In genomic region chr11:78587446-78587845, GRCh38 we compare ENCODE assay signal across 22 cellular contexts. TPM values are rescaled to one million over a fixed set of nuclear protein-coding genes. Genes with fewer than 3 reads are reported as not detected.
A peak's percentile ranks its signal among the peaks of the same experiment; 100 is the strongest.
DNase-seq lines count a peak whose midpoint lies in the region; ATAC-seq, FAIRE-seq and TF ChIP-seq lines count a peak whose summit lies in the region.
"Had no signal": no experiment of that assay in that cellular context is flagged by ENCODE, and none has a peak within 500 bp of the region (broad histone marks: within the 10 kb centered on the region; RNA-seq: fewer than 3 reads in every experiment).

No MANE protein-coding gene starts in this region.

- no peak overlapping the region for H3K4me3 ChIP-seq in HepG2 (replicated peaks in 1 of 3; ENCODE audit: insufficient read depth in 1 of 3, low read depth in 2 of 3, low read length in 3 of 3)
- no peak overlapping the region for H3K4me3 ChIP-seq in right lobe of liver
- H3K4me3 ChIP-seq in GM23338, result no peak overlapping the region
- H3K4me3 ChIP-seq in naive thymus-derived CD4-positive, alpha-beta T cell (ENCODE audit: low read length), result no peak overlapping the region
- H3K4me3 ChIP-seq: BLaER1, HAP-1 had no signal

- H3K9me3 ChIP-seq in HepG2 (ENCODE audit: low read length), result peaks cover 22% of the 10 kb centered on the region
- H3K9me3 ChIP-seq in right lobe of liver, result peaks cover 0 to 8% (median 2%) of the 10 kb centered on the region in 4 donors
- H3K9me3 ChIP-seq in naive thymus-derived CD4-positive, alpha-beta T cell (ENCODE audit: control insufficient read depth in 2 of 3, low read length in 3 of 3), result peaks cover 0 to 22% (median 0%) of the 10 kb centered on the region in 3 experiments

- TF ChIP-seq RAD21 in HepG2 (CRISPR knock-in tag; IDR thresholded peaks at IDR 0.05), result no peak

- CTCF ChIA-PET in HepG2 (lab: Yijun Ruan, JAX; ENCODE audit: low intra/inter-chr PET ratio, low total read pairs), result no interaction called here
- CTCF ChIA-PET in naive thymus-derived CD4-positive, alpha-beta T cell (lab: Charles Lee), result no interaction called here

- TF ChIP-seq POLR2A in HepG2 (IDR thresholded peaks at IDR 0.05; ENCODE audit: insufficient read depth in 1 of 2, low read depth in 2 of 2, low read length in 2 of 2), result no peak
- no peak for TF ChIP-seq POLR2A in right lobe of liver (IDR thresholded peaks at IDR 0.05)

- no peak overlapping the region for H3K27ac ChIP-seq in HepG2 (ENCODE audit: extremely low read length, insufficient read depth, low read length)
- H3K27ac ChIP-seq in right lobe of liver, result no peak overlapping the region
- H3K27ac ChIP-seq in GM23338 (ENCODE audit: low read depth), result no peak overlapping the region
- no peak overlapping the region for H3K27ac ChIP-seq in naive thymus-derived CD4-positive, alpha-beta T cell (ENCODE audit: low read depth, low read length)
- H3K27ac ChIP-seq: BLaER1, C4-2B had no signal

- no peaks in the 10 kb centered on the region for H3K27me3 ChIP-seq in HepG2 (ENCODE audit: control insufficient read depth in 1 of 2, insufficient read depth in 2 of 2, low read length in 2 of 2)
- H3K27me3 ChIP-seq in right lobe of liver, result no peaks in the 10 kb centered on the region
- H3K27me3 ChIP-seq in GM23338 (ENCODE audit: insufficient read depth), result no peaks in the 10 kb centered on the region
- no peaks in the 10 kb centered on the region for H3K27me3 ChIP-seq in naive thymus-derived CD4-positive, alpha-beta T cell (ENCODE audit: control insufficient read depth in 2 of 2, insufficient read depth in 2 of 2, low read length in 2 of 2)
- H3K27me3 ChIP-seq: BLaER1 had no signal

- H3K9me2 ChIP-seq in GM23338 (ENCODE audit: insufficient read depth), result no peaks in the 10 kb centered on the region

- TF ChIP-seq CTCF in HepG2 (CRISPR knock-in tag; IDR thresholded peaks at IDR 0.05) (no peak), right lobe of liver (IDR thresholded peaks at IDR 0.05) (no peak), GM23338 (conservative IDR thresholded peaks at IDR 0.05; ENCODE audit: low read depth in 2 of 2) (no peak)

- no peak overlapping the region for H3K4me3 Mint-ChIP-seq in GM23338
- H3K4me3 Mint-ChIP-seq in naive thymus-derived CD4-positive, alpha-beta T cell, result no peak overlapping the region
- H3K4me3 Mint-ChIP-seq: B cell; CD4-positive, CD25-positive, alpha-beta regulatory T cell; CD8-positive, alpha-beta T cell; HFFc6 had no signal

- peaks cover 17% of the 10 kb centered on the region for H3K9me3 Mint-ChIP-seq in GM23338
- peaks cover 0 to 24% (median 12%) of the 10 kb centered on the region in 11 donors for H3K9me3 Mint-ChIP-seq in naive thymus-derived CD4-positive, alpha-beta T cell

- peaks cover 5% of the 10 kb centered on the region; the same call in 1 of the 2 replicates for H3K4me1 ChIP-seq in HepG2 (ENCODE audit: insufficient read depth, low read length)
- H3K4me1 ChIP-seq in right lobe of liver, result no peaks in the 10 kb centered on the region
- no peaks in the 10 kb centered on the region for H3K4me1 ChIP-seq in GM23338 (ENCODE audit: insufficient read depth)
- no peaks in the 10 kb centered on the region for H3K4me1 ChIP-seq in naive thymus-derived CD4-positive, alpha-beta T cell (ENCODE audit: control insufficient read depth in 2 of 2, insufficient read depth in 2 of 2, low read length in 2 of 2)
- H3K4me1 ChIP-seq: BLaER1, HAP-1 had no signal

- H3K4me2 ChIP-seq in HepG2 (ENCODE audit: low read depth, low read length) (no peak overlapping the region), GM23338 (no peak overlapping the region)
- H3K4me2 ChIP-seq: BLaER1 had no signal

- in situ Hi-C loops in HepG2 (cut with HindIII; ENCODE audit: extremely low pct_ligation_motif_present, low pct_unique_long_range_greater_than_20kb), result no loop called here

- H3K9ac ChIP-seq in HepG2 (ENCODE audit: insufficient read depth, low read depth, low read length), result no peak overlapping the region
- H3K9ac ChIP-seq: BLaER1 had no signal

- peaks cover 7% of the 10 kb centered on the region; the same call in 2 of the 3 replicates for H3K36me3 Mint-ChIP-seq in GM23338 (ENCODE audit: low read depth)
- H3K36me3 Mint-ChIP-seq in naive thymus-derived CD4-positive, alpha-beta T cell, result peaks cover 0 to 14% (median 7%) of the 10 kb centered on the region in 5 donors

- no peak for FAIRE-seq in HepG2 (lab: Jason Lieb, UNC)
- FAIRE-seq: GM12891, GM18507, H54 had no signal

- no peak for DNase-seq in HepG2 (ENCODE audit: low spot score)
- DNase-seq in right lobe of liver, result no peak
- DNase-seq in GM23338 (ENCODE audit: low spot score), result no peak
- DNase-seq in foreskin melanocyte, result peak; percentile 92
- DNase-seq in NCI-H2081 treated with DMSO at 0.1 percent for 48 hours (lab: John Stamatoyannopoulos, UW), result no peak
- DNase-seq in naive thymus-derived CD4-positive, alpha-beta T cell, result no peak
- DNase-seq: Calu3; CD4-positive, CD25-positive, alpha-beta regulatory T cell; CD8-positive, alpha-beta T cell; DMS53; DMS79 treated with DMSO at 0.1 percent for 48 hours; GF-D8; GOT3; HFFc6 had no signal

- H3K79me2 ChIP-seq in HepG2 (ENCODE audit: insufficient read depth, low read length), result no peaks in the 10 kb centered on the region
- H3K79me2 ChIP-seq in GM23338 (replicated peaks; ENCODE audit: insufficient read depth), result no peaks in the 10 kb centered on the region

- no peaks in the 10 kb centered on the region for H3K36me3 ChIP-seq in HepG2 (replicated peaks in 1 of 2; ENCODE audit: control insufficient read depth in 1 of 2, insufficient read depth in 2 of 2, low read length in 2 of 2)
- H3K36me3 ChIP-seq in right lobe of liver, result no peaks in the 10 kb centered on the region
- no peaks in the 10 kb centered on the region for H3K36me3 ChIP-seq in GM23338 (ENCODE audit: insufficient read depth)
- no peaks in the 10 kb centered on the region for H3K36me3 ChIP-seq in naive thymus-derived CD4-positive, alpha-beta T cell (ENCODE audit: control insufficient read depth in 2 of 3, insufficient read depth in 3 of 3, low read length in 3 of 3)
- H3K36me3 ChIP-seq: BLaER1, HAP-1 had no signal

- no peak overlapping the region for H3K27ac Mint-ChIP-seq in GM23338
- no peak overlapping the region for H3K27ac Mint-ChIP-seq in naive thymus-derived CD4-positive, alpha-beta T cell
- H3K27ac Mint-ChIP-seq: B cell; CD4-positive, CD25-positive, alpha-beta regulatory T cell; CD8-positive, alpha-beta T cell; HFFc6 had no signal

- no peaks in the 10 kb centered on the region for H3K4me1 Mint-ChIP-seq in GM23338
- H3K4me1 Mint-ChIP-seq in naive thymus-derived CD4-positive, alpha-beta T cell, result no peaks in the 10 kb centered on the region
- H3K4me1 Mint-ChIP-seq: B cell; CD4-positive, CD25-positive, alpha-beta regulatory T cell had no signal

- no peak for TF ChIP-seq EP300 in HepG2 (IDR thresholded peaks at IDR 0.05; ENCODE audit: low read depth in 2 of 2, low read length in 2 of 2)
- no peak for TF ChIP-seq EP300 in HepG2 (CRISPR knock-in tag; IDR thresholded peaks at IDR 0.05; ENCODE audit: borderline replicate concordance)

- 38% methylated on average over 3 of the region's 3 CpGs for WGBS in HepG2 (ENCODE audit: low lambda C conversion rate)
- WGBS in right lobe of liver (ENCODE audit: insufficient coverage, low coverage, low lambda C conversion rate, missing lambda C conversion rate), result 70% methylated on average over 3 of the region's 3 CpGs

- no peaks in the 10 kb centered on the region for H3F3A ChIP-seq in GM23338 (replicated peaks; ENCODE audit: low read depth)

- ATAC-seq in HepG2 (no peak), right lobe of liver (no peak), GM23338 (no peak), HG02642 (IDR thresholded peaks at IDR 0.05; ENCODE audit: poor library complexity, unreplicated experiment) (no peak)
- no peak for ATAC-seq in naive thymus-derived CD4-positive, alpha-beta T cell
- ATAC-seq: CD8-positive, alpha-beta T cell had no signal

- POLR2A ChIA-PET in HepG2 (lab: Yijun Ruan, JAX), result interaction anchor here (1.0 kb wide), 1 partner anchor 11 kb away, joined by 5 read pairs; no protein-coding TSS in a partner anchor
- POLR2A ChIA-PET in naive thymus-derived CD4-positive, alpha-beta T cell (lab: Charles Lee), result no interaction called here

- BruUV-seq in HepG2 (replicated peaks; lab: Mats Ljungman, UMichigan), result no TSS peak

- H2AFZ ChIP-seq in HepG2 (ENCODE audit: low read length) (peak overlapping the region; percentile 89), GM23338 (peak overlapping the region; percentile 61; the same call in 1 of the 2 replicates)

- H4K20me1 ChIP-seq in HepG2 (ENCODE audit: insufficient read depth, low read length), result no peaks in the 10 kb centered on the region
- no peaks in the 10 kb centered on the region for H4K20me1 ChIP-seq in GM23338 (replicated peaks; ENCODE audit: insufficient read depth)
- H4K20me1 ChIP-seq: BLaER1 had no signal

- no peaks in the 10 kb centered on the region for H3K27me3 Mint-ChIP-seq in GM23338 (ENCODE audit: insufficient read depth, low read depth, poor library complexity)
- peaks cover 8 to 25% (median 12%) of the 10 kb centered on the region in 5 donors for H3K27me3 Mint-ChIP-seq in naive thymus-derived CD4-positive, alpha-beta T cell

- intact Hi-C loops in HepG2 (cut with micrococcal nuclease; ENCODE audit: unreplicated experiment) (no loop called here), right lobe of liver (cut with DNase I) (no loop called here)
- intact Hi-C loops in naive thymus-derived CD4-positive, alpha-beta T cell (cut with micrococcal nuclease), result no loop called here

RNA-seq across cellular contexts. Expression of gene NARS2, which starts 12.8 kb away (rescaled TPM):
- 45.9 and 48.5 TPM in 2 replicates for total RNA-seq in HepG2 (2016; rRNA removed; fragmentation: Illumina TruSeq; extraction: Trizol)
- total RNA-seq in HepG2 (2016; cell fraction: cytosol; rRNA removed; fragmentation: Illumina TruSeq; extraction: Trizol; ENCODE audit: low read depth), result 45.7 and 46.3 TPM in 2 replicates
- total RNA-seq in HepG2 (2016; cell fraction: insoluble cytoplasmic fraction; rRNA removed; fragmentation: Illumina TruSeq; extraction: Trizol), result 42.5 and 48.4 TPM in 2 replicates
- 46.5 and 51.9 TPM in 2 replicates for total RNA-seq in HepG2 (2016; cell fraction: membrane; rRNA removed; fragmentation: Illumina TruSeq; extraction: Trizol)
- total RNA-seq in HepG2 (2016; cell fraction: nucleus; rRNA removed; fragmentation: Illumina TruSeq; extraction: Trizol), result 38.7 and 39.4 TPM in 2 replicates
- 54.3 and 65.0 TPM in 2 replicates for polyA plus RNA-seq in HepG2 (2011; rRNA removed)
- 24.9 and 45.2 TPM in 2 replicates for polyA plus RNA-seq in HepG2 (2011; cell fraction: cytosol; rRNA removed)
- 31.1 and 32.0 TPM in 2 replicates for polyA plus RNA-seq in HepG2 (2011; cell fraction: nucleus; rRNA removed)
- 62.6 and 65.9 TPM in 2 replicates for polyA plus RNA-seq in HepG2 (2012)
- 15.7 and 17.5 TPM in 2 replicates for polyA plus RNA-seq in HepG2 (2016; cell fraction: cytosol; fragmentation: Illumina TruSeq; extraction: Trizol; ENCODE audit: low read depth)
- 41.7 and 46.6 TPM in 2 replicates for polyA plus RNA-seq in HepG2 (2016; cell fraction: insoluble cytoplasmic fraction; fragmentation: Illumina TruSeq; extraction: Trizol; ENCODE audit: low read depth)
- 30.7 and 34.5 TPM in 2 replicates for polyA plus RNA-seq in HepG2 (2016; cell fraction: membrane; fragmentation: Illumina TruSeq; extraction: Trizol; ENCODE audit: low read depth)
- polyA plus RNA-seq in HepG2 (2016; cell fraction: nucleus; fragmentation: Illumina TruSeq; extraction: Trizol; ENCODE audit: insufficient read depth, low read depth), result 29.4 and 32.1 TPM in 2 replicates
- polyA minus RNA-seq in HepG2 (2011; rRNA and poly(A)+ RNA removed; ENCODE audit: low replicate concordance), result 13.4 and 27.0 TPM in 2 replicates
- 29.1 and 30.3 TPM in 2 replicates for polyA minus RNA-seq in HepG2 (2011; cell fraction: cytosol; rRNA and poly(A)+ RNA removed)
- 144 and 175 TPM in 2 replicates for polyA minus RNA-seq in HepG2 (2011; cell fraction: nucleus; rRNA and poly(A)+ RNA removed)
- total RNA-seq in right lobe of liver, result 10 to 100 TPM; 11.5 to 17.4 (median 14.0) TPM
- total RNA-seq in GM23338 (2014; rRNA removed; shearing (Covaris generic)), result 40.9 and 45.7 TPM in 2 replicates
- polyA plus RNA-seq in GM23338 (2016; fragmentation: Nextera tagmentation; extraction: Ambion mirVana), result 50.9 and 62.0 TPM in 2 replicates
- total RNA-seq in naive thymus-derived CD4-positive, alpha-beta T cell, result 10 to 100 TPM in 4 of 5 experiments, 1 to 10 TPM in 1; 9.3 to 21.5 (median 19.7) TPM
- polyA plus RNA-seq in naive thymus-derived CD4-positive, alpha-beta T cell, result 10 to 100 TPM; 14.1 to 19.0 TPM
